1 cellular context compared by ENCODE assay signal in the genomic region with DNA sequence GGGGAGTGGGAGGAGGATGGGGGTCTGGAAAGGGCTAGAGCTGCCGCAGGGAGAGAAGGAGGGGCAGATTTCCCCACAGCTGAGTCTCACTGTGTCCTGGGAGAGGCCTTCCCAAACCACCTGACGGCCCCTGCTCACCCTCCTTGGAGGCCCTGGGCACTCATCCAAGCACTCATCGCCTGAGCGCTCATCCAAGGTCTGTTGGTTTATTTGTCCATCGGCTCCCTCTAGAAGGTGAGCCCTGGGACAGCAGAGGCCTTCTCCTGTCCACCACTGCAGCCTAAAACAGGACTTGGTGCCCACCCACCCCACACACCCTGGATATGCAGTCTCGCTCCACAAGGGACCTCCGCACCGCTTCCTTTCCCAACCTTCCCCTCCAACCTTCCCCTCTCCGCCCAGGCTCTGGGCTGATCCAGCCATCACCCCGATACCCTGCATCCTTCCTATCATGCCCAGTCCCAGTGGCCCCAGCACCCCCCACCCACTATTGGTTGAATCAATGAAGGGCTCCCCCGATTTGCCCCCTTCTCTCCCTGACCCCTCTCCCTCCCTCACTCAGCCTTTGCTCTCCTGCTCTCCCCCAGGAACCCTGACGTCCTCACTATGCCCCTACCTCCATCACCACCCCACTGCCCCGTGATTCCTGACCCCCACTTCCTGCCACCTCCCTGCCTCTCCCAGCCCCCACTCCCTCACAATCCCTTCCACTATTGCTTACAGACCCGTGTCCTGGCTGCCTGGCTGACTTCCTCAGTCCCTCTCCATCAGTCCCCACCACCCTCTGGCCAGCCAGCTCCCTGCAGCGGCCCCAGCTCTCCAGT.
A peak's percentile ranks its signal among the peaks of the same experiment; 100 is the strongest.
TF ChIP-seq lines count a peak whose summit lies in the region.

No MANE protein-coding gene starts in this region.

TF ChIP-seq in endothelial cell of umbilical vein, 7 proteins besides CTCF, POLR2A, EP300 and RAD21:
- TF ChIP-seq JUN (IDR thresholded peaks at IDR 0.05; ENCODE audit: borderline replicate concordance, insufficient read depth, insufficient read length, low read depth) (no peak), POLR2AphosphoS5 (IDR thresholded peaks at IDR 0.05; ENCODE audit: insufficient read depth, low read depth, low read length) (peak; percentile 29)
